Comparison of ENCODE assay signal across 10 cellular contexts in genomic region chr19:10010247-10010691, GRCh38. TPM values are rescaled to one million over a fixed set of nuclear protein-coding genes. Genes with fewer than 3 reads are reported as not detected.
DNase-seq lines count a peak whose midpoint lies in the region; TF ChIP-seq lines count a peak whose summit lies in the region.
"Had no signal": no experiment of that assay in that cellular context is flagged by ENCODE, and none has a peak within 500 bp of the region (broad histone marks: within the 10 kb centered on the region; RNA-seq: fewer than 3 reads in every experiment).

TSS of gene COL5A3 (minus strand) at chr19:10010504. CDS start at chr19:10010385, 119 bp downstream.

- H3K27me3 Mint-ChIP-seq in nephron (ENCODE audit: low read depth): peaks cover 75% of the 10 kb centered on the region

- H3K4me2 ChIP-seq in fibroblast of lung (ENCODE audit: extremely low read depth, insufficient read depth, low read length) (peak within 1 kb of the TSS; percentile 59), Karpas-422 (ENCODE audit: low read depth, low read length, poor library complexity, severe bottlenecking) (no peak within 1 kb of the TSS)

- H3K4me3 ChIP-seq in ACC112 (ENCODE audit: low read depth, low read length) (peak within 1 kb of the TSS; percentile 78), NT2/D1 (ENCODE audit: insufficient read length, low read depth) (peak within 1 kb of the TSS; percentile 33), fibroblast of lung (replicated peaks in 1 of 4; ENCODE audit: control extremely low read depth in 1 of 4, insufficient read depth in 1 of 4, low read depth in 3 of 4, low read length in 4 of 4) (peak within 1 kb of the TSS; percentile 33 to 65 (median 62)), Karpas-422 (ENCODE audit: low read length) (no peak within 1 kb of the TSS)

- H3K9ac ChIP-seq in NT2/D1 (ENCODE audit: insufficient read length, low read depth) (peak within 1 kb of the TSS; percentile 65), fibroblast of lung (ENCODE audit: insufficient read depth, low read length) (peak within 1 kb of the TSS; percentile 95), Karpas-422 (ENCODE audit: low read length) (no peak within 1 kb of the TSS)

- H3K36me3 ChIP-seq in ACC112 (ENCODE audit: insufficient read depth, low read length) (no peaks in the 10 kb centered on the region), NT2/D1 (ENCODE audit: insufficient read depth, insufficient read length, low read length) (no peaks in the 10 kb centered on the region), fibroblast of lung (ENCODE audit: control insufficient read depth, insufficient read depth, low read length) (no peaks in the 10 kb centered on the region), Karpas-422 (ENCODE audit: insufficient read depth, low read length) (no peaks in the 10 kb centered on the region)

- no peaks in the 10 kb centered on the region for H3K79me2 ChIP-seq in ACC112 (ENCODE audit: control insufficient read depth, insufficient read depth, low read length, unreplicated experiment)
- peaks cover 2% of the 10 kb centered on the region for H3K79me2 ChIP-seq in fibroblast of lung (ENCODE audit: control insufficient read depth, insufficient read depth, low read length)
- H3K79me2 ChIP-seq in Karpas-422 (ENCODE audit: low read length): no peaks in the 10 kb centered on the region

- H3K27ac Mint-ChIP-seq in nephron: peak within 1 kb of the TSS in 1 of 3 experiments; percentile 18

- H3K27ac ChIP-seq in ACC112 (ENCODE audit: low read depth, low read length) (peak within 1 kb of the TSS; percentile 95; the same call in 1 of the 2 replicates), fibroblast of lung (ENCODE audit: insufficient read depth, low read length) (peak within 1 kb of the TSS; percentile 73), Karpas-422 (ENCODE audit: low read length) (no peak within 1 kb of the TSS)

- no peaks in the 10 kb centered on the region for H3K9me3 Mint-ChIP-seq in nephron

- no peak within 1 kb of the TSS for H2AFZ ChIP-seq in ACC112 (ENCODE audit: low read length, unreplicated experiment)
- H2AFZ ChIP-seq in fibroblast of lung (ENCODE audit: low read length): no peak within 1 kb of the TSS
- no peak within 1 kb of the TSS for H2AFZ ChIP-seq in Karpas-422 (ENCODE audit: low read length)

- DNase-seq in NT2/D1 (ENCODE audit: low read depth, low spot score): no peak
- peak in 1 of 2 donors; percentile 70 for DNase-seq in fibroblast of lung (ENCODE audit: low read depth in 2 of 2)
- no peak for DNase-seq in stimulated activated naive CD4-positive, alpha-beta T cell (lab: John Stamatoyannopoulos, UW)
- DNase-seq in Karpas-422: no peak
- no peak for DNase-seq in dedifferentiated amniotic fluid mesenchymal stem cell (ENCODE audit: extremely low spot score)
- DNase-seq in DMS79 (lab: John Stamatoyannopoulos, UW): no peak
- DNase-seq: naive B cell, NCI-H446 treated with DMSO at 0.1 percent for 48 hours had no signal

- H3K27me3 ChIP-seq in ACC112 (ENCODE audit: insufficient read depth, low read length) (0 out of 2 replicates have a peak, but pooled peaks cover 4% of the 10 kb centered on the region), NT2/D1 (ENCODE audit: insufficient read depth, insufficient read length) (peaks cover 29% of the 10 kb centered on the region), fibroblast of lung (ENCODE audit: control insufficient read depth, insufficient read depth, low read length) (no peaks in the 10 kb centered on the region), Karpas-422 (ENCODE audit: low read length) (no peaks in the 10 kb centered on the region)

- peak within 1 kb of the TSS; percentile 65 to 84 (median 66) for H3K4me3 Mint-ChIP-seq in nephron

- no peaks in the 10 kb centered on the region for H3K9me2 ChIP-seq in Karpas-422 (replicated peaks; ENCODE audit: insufficient read depth, low read length)

- H3K4me1 Mint-ChIP-seq in nephron: peaks cover 22% of the 10 kb centered on the region

- H3K9me3 ChIP-seq in NT2/D1 (ENCODE audit: insufficient read depth, low read length) (no peaks in the 10 kb centered on the region), fibroblast of lung (ENCODE audit: control insufficient read depth, insufficient read depth, low read depth, low read length) (no peaks in the 10 kb centered on the region), Karpas-422 (ENCODE audit: low read length) (no peaks in the 10 kb centered on the region)

- H3K4me1 ChIP-seq in ACC112 (ENCODE audit: control insufficient read depth, insufficient read depth, low read length, unreplicated experiment) (peaks cover 32% of the 10 kb centered on the region), NT2/D1 (ENCODE audit: insufficient read depth, insufficient read length) (peaks cover 19% of the 10 kb centered on the region), fibroblast of lung (ENCODE audit: control insufficient read depth, extremely low read depth, insufficient read depth, low read length) (peaks cover 16% of the 10 kb centered on the region), Karpas-422 (ENCODE audit: low read length) (peaks cover 4% of the 10 kb centered on the region)

- no peaks in the 10 kb centered on the region for H3K36me3 Mint-ChIP-seq in nephron (ENCODE audit: low read depth)

- H4K20me1 ChIP-seq in fibroblast of lung (ENCODE audit: control insufficient read depth, extremely low read depth, insufficient read depth, low read length) (no peaks in the 10 kb centered on the region), Karpas-422 (ENCODE audit: insufficient read depth, low read depth, low read length) (no peaks in the 10 kb centered on the region)

- TF ChIP-seq CTCF in fibroblast of lung (conservative IDR thresholded peaks at IDR 0.05 in 1 of 2, IDR thresholded peaks at IDR 0.05 in 1 of 2; ENCODE audit: low read depth in 1 of 2, low read length in 2 of 2) (no peak), nephron (IDR thresholded peaks at IDR 0.05; ENCODE audit: unreplicated experiment in 3 of 3) (no peak)

RNA-seq across cellular contexts. Expression of gene COL5A3, which starts in this region (rescaled TPM):
- total RNA-seq in fibroblast of lung: 0.77 and 1.2 TPM in 2 replicates
- 0.56 and 33.7 TPM in 2 replicates for polyA plus RNA-seq in fibroblast of lung
- polyA plus RNA-seq in fibroblast of lung (2012): 1.6 and 85.2 TPM in 2 replicates
- 1.7 and 70.1 TPM in 2 replicates for polyA minus RNA-seq in fibroblast of lung (ENCODE audit: low replicate concordance)
- total RNA-seq in Karpas-422 (2014; rRNA removed; shearing (Covaris generic); ENCODE audit: low replicate concordance): not detected in 2 replicates
